Comparison of ENCODE assay signal across 3 cellular contexts in the genomic region with DNA sequence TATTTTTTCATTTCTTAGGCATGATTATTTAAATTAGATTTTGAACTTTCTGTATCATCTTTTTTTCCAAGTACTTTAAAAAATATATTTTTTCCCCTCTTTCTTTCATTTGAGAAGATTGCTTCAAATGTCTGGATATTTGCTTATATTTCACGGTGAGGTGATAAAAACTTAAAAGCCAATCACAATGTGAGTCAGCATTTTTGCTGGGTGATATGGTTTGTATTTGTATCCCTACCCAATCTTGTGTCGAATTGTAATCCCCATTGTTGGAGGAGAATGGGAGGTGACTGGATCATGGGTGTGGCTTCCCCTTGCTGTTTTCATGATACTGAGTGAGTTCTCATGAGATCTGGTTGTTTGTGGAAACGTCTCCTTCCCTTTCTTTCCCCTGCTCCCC.
TF ChIP-seq lines count a peak whose summit lies in the region.

No MANE protein-coding gene starts in this region.

TF ChIP-seq in A549, 52 proteins besides CTCF, POLR2A, EP300 and RAD21:
- TF ChIP-seq RNF2 (IDR thresholded peaks at IDR 0.05; ENCODE audit: borderline replicate concordance, low read depth) (no peak), MAFK (IDR thresholded peaks at IDR 0.05; ENCODE audit: partially characterized antibody) (peak; percentile 35), EHMT2 (IDR thresholded peaks at IDR 0.05; ENCODE audit: low read depth) (no peak), BHLHE40 (IDR thresholded peaks at IDR 0.05; ENCODE audit: low read depth, low read length) (no peak)
- TF ChIP-seq, protein P1, sequence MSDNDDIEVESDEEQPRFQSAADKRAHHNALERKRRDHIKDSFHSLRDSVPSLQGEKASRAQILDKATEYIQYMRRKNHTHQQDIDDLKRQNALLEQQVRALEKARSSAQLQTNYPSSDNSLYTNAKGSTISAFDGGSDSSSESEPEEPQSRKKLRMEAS (IDR thresholded peaks at IDR 0.05) = no peak

TF ChIP-seq in GM23338, 12 proteins besides CTCF, POLR2A, EP300 and RAD21 (continues in another document):
- TF ChIP-seq CREB1 (CRISPR knock-in tag; IDR thresholded peaks at IDR 0.05; ENCODE audit: low read depth) (no peak), ZNF331 (CRISPR knock-in tag; IDR thresholded peaks at IDR 0.05; ENCODE audit: low read depth) (no peak), NANOG (IDR thresholded peaks at IDR 0.05; ENCODE audit: borderline replicate concordance) (no peak), ZNF114 (CRISPR knock-in tag; IDR thresholded peaks at IDR 0.05) (no peak), STAT1 (IDR thresholded peaks at IDR 0.05; ENCODE audit: unreplicated experiment) (no peak), POLR2AphosphoS5 (IDR thresholded peaks at IDR 0.05; ENCODE audit: low read depth) (no peak), EZH2phosphoT487 (IDR thresholded peaks at IDR 0.05; ENCODE audit: unreplicated experiment) (no peak), JUNB (IDR thresholded peaks at IDR 0.05; ENCODE audit: unreplicated experiment) (no peak), EZH2 (IDR thresholded peaks at IDR 0.05; ENCODE audit: low read depth, unreplicated experiment) (no peak)
- TF ChIP-seq, protein P2, sequence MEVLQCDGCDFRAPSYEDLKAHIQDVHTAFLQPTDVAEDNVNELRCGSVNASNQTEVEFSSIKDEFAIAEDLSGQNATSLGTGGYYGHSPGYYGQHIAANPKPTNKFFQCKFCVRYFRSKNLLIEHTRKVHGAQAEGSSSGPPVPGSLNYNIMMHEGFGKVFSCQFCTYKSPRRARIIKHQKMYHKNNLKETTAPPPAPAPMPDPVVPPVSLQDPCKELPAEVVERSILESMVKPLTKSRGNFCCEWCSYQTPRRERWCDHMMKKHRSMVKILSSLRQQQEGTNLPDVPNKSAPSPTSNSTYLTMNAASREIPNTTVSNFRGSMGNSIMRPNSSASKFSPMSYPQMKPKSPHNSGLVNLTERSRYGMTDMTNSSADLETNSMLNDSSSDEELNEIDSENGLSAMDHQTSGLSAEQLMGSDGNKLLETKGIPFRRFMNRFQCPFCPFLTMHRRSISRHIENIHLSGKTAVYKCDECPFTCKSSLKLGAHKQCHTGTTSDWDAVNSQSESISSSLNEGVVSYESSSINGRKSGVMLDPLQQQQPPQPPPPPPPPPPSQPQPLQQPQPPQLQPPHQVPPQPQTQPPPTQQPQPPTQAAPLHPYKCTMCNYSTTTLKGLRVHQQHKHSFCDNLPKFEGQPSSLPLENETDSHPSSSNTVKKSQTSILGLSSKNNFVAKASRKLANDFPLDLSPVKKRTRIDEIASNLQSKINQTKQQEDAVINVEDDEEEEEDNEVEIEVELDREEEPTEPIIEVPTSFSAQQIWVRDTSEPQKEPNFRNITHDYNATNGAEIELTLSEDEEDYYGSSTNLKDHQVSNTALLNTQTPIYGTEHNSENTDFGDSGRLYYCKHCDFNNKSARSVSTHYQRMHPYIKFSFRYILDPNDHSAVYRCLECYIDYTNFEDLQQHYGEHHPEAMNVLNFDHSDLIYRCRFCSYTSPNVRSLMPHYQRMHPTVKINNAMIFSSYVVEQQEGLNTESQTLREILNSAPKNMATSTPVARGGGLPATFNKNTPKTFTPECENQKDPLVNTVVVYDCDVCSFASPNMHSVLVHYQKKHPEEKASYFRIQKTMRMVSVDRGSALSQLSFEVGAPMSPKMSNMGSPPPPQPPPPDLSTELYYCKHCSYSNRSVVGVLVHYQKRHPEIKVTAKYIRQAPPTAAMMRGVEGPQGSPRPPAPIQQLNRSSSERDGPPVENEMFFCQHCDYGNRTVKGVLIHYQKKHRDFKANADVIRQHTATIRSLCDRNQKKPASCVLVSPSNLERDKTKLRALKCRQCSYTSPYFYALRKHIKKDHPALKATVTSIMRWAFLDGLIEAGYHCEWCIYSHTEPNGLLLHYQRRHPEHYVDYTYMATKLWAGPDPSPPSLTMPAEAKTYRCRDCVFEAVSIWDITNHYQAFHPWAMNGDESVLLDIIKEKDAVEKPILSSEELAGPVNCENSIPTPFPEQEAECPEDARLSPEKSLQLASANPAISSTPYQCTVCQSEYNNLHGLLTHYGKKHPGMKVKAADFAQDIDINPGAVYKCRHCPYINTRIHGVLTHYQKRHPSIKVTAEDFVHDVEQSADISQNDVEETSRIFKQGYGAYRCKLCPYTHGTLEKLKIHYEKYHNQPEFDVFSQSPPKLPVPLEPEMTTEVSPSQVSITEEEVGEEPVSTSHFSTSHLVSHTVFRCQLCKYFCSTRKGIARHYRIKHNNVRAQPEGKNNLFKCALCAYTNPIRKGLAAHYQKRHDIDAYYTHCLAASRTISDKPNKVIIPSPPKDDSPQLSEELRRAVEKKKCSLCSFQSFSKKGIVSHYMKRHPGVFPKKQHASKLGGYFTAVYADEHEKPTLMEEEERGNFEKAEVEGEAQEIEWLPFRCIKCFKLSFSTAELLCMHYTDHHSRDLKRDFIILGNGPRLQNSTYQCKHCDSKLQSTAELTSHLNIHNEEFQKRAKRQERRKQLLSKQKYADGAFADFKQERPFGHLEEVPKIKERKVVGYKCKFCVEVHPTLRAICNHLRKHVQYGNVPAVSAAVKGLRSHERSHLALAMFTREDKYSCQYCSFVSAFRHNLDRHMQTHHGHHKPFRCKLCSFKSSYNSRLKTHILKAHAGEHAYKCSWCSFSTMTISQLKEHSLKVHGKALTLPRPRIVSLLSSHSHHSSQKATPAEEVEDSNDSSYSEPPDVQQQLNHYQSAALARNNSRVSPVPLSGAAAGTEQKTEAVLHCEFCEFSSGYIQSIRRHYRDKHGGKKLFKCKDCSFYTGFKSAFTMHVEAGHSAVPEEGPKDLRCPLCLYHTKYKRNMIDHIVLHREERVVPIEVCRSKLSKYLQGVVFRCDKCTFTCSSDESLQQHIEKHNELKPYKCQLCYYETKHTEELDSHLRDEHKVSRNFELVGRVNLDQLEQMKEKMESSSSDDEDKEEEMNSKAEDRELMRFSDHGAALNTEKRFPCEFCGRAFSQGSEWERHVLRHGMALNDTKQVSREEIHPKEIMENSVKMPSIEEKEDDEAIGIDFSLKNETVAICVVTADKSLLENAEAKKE (CRISPR knock-in tag; IDR thresholded peaks at IDR 0.05) = no peak
- TF ChIP-seq, protein P3, sequence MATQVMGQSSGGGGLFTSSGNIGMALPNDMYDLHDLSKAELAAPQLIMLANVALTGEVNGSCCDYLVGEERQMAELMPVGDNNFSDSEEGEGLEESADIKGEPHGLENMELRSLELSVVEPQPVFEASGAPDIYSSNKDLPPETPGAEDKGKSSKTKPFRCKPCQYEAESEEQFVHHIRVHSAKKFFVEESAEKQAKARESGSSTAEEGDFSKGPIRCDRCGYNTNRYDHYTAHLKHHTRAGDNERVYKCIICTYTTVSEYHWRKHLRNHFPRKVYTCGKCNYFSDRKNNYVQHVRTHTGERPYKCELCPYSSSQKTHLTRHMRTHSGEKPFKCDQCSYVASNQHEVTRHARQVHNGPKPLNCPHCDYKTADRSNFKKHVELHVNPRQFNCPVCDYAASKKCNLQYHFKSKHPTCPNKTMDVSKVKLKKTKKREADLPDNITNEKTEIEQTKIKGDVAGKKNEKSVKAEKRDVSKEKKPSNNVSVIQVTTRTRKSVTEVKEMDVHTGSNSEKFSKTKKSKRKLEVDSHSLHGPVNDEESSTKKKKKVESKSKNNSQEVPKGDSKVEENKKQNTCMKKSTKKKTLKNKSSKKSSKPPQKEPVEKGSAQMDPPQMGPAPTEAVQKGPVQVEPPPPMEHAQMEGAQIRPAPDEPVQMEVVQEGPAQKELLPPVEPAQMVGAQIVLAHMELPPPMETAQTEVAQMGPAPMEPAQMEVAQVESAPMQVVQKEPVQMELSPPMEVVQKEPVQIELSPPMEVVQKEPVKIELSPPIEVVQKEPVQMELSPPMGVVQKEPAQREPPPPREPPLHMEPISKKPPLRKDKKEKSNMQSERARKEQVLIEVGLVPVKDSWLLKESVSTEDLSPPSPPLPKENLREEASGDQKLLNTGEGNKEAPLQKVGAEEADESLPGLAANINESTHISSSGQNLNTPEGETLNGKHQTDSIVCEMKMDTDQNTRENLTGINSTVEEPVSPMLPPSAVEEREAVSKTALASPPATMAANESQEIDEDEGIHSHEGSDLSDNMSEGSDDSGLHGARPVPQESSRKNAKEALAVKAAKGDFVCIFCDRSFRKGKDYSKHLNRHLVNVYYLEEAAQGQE (IDR thresholded peaks at IDR 0.05; ENCODE audit: unreplicated experiment) = no peak

TF ChIP-seq in H1, 55 proteins besides CTCF, POLR2A, EP300 and RAD21:
- TF ChIP-seq EGR1 (IDR thresholded peaks at IDR 0.05; ENCODE audit: borderline replicate concordance, low read depth, low read length) (no peak), KDM5A (IDR thresholded peaks at IDR 0.05; ENCODE audit: low read length) (no peak), SP2 (IDR thresholded peaks at IDR 0.05; ENCODE audit: low read length) (no peak), TBP (IDR thresholded peaks at IDR 0.05; ENCODE audit: low read depth, low read length) (no peak), POLR2AphosphoS5 (IDR thresholded peaks at IDR 0.05; ENCODE audit: low read depth, low read length) (no peak), BCL11A (IDR thresholded peaks at IDR 0.05; ENCODE audit: low read depth in 2 of 2, low read length in 2 of 2) (no peak), ASH2L (IDR thresholded peaks at IDR 0.05; ENCODE audit: low read length) (no peak), SIX5 (IDR thresholded peaks at IDR 0.05; ENCODE audit: low read depth, low read length) (no peak), BACH1 (IDR thresholded peaks at IDR 0.05; ENCODE audit: low read length) (no peak), GTF2F1 (IDR thresholded peaks at IDR 0.05; ENCODE audit: borderline replicate concordance, low read depth, low read length) (no peak)
- TF ChIP-seq, protein P4, sequence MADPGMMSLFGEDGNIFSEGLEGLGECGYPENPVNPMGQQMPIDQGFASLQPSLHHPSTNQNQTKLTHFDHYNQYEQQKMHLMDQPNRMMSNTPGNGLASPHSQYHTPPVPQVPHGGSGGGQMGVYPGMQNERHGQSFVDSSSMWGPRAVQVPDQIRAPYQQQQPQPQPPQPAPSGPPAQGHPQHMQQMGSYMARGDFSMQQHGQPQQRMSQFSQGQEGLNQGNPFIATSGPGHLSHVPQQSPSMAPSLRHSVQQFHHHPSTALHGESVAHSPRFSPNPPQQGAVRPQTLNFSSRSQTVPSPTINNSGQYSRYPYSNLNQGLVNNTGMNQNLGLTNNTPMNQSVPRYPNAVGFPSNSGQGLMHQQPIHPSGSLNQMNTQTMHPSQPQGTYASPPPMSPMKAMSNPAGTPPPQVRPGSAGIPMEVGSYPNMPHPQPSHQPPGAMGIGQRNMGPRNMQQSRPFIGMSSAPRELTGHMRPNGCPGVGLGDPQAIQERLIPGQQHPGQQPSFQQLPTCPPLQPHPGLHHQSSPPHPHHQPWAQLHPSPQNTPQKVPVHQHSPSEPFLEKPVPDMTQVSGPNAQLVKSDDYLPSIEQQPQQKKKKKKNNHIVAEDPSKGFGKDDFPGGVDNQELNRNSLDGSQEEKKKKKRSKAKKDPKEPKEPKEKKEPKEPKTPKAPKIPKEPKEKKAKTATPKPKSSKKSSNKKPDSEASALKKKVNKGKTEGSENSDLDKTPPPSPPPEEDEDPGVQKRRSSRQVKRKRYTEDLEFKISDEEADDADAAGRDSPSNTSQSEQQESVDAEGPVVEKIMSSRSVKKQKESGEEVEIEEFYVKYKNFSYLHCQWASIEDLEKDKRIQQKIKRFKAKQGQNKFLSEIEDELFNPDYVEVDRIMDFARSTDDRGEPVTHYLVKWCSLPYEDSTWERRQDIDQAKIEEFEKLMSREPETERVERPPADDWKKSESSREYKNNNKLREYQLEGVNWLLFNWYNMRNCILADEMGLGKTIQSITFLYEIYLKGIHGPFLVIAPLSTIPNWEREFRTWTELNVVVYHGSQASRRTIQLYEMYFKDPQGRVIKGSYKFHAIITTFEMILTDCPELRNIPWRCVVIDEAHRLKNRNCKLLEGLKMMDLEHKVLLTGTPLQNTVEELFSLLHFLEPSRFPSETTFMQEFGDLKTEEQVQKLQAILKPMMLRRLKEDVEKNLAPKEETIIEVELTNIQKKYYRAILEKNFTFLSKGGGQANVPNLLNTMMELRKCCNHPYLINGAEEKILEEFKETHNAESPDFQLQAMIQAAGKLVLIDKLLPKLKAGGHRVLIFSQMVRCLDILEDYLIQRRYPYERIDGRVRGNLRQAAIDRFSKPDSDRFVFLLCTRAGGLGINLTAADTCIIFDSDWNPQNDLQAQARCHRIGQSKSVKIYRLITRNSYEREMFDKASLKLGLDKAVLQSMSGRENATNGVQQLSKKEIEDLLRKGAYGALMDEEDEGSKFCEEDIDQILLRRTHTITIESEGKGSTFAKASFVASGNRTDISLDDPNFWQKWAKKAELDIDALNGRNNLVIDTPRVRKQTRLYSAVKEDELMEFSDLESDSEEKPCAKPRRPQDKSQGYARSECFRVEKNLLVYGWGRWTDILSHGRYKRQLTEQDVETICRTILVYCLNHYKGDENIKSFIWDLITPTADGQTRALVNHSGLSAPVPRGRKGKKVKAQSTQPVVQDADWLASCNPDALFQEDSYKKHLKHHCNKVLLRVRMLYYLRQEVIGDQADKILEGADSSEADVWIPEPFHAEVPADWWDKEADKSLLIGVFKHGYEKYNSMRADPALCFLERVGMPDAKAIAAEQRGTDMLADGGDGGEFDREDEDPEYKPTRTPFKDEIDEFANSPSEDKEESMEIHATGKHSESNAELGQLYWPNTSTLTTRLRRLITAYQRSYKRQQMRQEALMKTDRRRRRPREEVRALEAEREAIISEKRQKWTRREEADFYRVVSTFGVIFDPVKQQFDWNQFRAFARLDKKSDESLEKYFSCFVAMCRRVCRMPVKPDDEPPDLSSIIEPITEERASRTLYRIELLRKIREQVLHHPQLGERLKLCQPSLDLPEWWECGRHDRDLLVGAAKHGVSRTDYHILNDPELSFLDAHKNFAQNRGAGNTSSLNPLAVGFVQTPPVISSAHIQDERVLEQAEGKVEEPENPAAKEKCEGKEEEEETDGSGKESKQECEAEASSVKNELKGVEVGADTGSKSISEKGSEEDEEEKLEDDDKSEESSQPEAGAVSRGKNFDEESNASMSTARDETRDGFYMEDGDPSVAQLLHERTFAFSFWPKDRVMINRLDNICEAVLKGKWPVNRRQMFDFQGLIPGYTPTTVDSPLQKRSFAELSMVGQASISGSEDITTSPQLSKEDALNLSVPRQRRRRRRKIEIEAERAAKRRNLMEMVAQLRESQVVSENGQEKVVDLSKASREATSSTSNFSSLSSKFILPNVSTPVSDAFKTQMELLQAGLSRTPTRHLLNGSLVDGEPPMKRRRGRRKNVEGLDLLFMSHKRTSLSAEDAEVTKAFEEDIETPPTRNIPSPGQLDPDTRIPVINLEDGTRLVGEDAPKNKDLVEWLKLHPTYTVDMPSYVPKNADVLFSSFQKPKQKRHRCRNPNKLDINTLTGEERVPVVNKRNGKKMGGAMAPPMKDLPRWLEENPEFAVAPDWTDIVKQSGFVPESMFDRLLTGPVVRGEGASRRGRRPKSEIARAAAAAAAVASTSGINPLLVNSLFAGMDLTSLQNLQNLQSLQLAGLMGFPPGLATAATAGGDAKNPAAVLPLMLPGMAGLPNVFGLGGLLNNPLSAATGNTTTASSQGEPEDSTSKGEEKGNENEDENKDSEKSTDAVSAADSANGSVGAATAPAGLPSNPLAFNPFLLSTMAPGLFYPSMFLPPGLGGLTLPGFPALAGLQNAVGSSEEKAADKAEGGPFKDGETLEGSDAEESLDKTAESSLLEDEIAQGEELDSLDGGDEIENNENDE (IDR thresholded peaks at IDR 0.05; ENCODE audit: insufficient replicate concordance, low read length) = no peak
